ENCODE assay signal across 19 cellular contexts in genomic region chr1:52913014-52913413, GRCh38.
"Had no signal": no experiment of that assay in that cellular context is flagged by ENCODE, and none has a peak within 500 bp of the region (broad histone marks: within the 10 kb centered on the region; RNA-seq: fewer than 3 reads in every experiment).

No MANE protein-coding gene starts in this region.

- H3K4me1 ChIP-seq: left lung, parathyroid adenoma, upper lobe of right lung had no signal

- H3K4me3 ChIP-seq: esophagus muscularis mucosa, gastrocnemius medialis, heart right ventricle, left lung, lung, prostate gland, spleen, tibial nerve, upper lobe of right lung, vagina had no signal

- DNase-seq: effector memory CD8-positive, alpha-beta T cell; gastrocnemius medialis; heart right ventricle; islet precursor cell; left lung; naive B cell; spleen; stimulated activated CD4-positive, alpha-beta T cell treated with anti-CD3 and anti-CD28 coated beads, Interleukin-15, amount 100 ng/mL, for 24 hours; stimulated activated CD4-positive, alpha-beta T cell treated with anti-CD3 and anti-CD28 coated beads, Interleukin-4, amount 100 ng/mL, for 24 hours; upper lobe of right lung had no signal

- H3K27ac ChIP-seq: epithelial cell of prostate, esophagus muscularis mucosa, gastrocnemius medialis, heart right ventricle, left lung, parathyroid adenoma, prostate gland, spleen, tibial nerve, upper lobe of right lung, vagina had no signal

- H3K9me3 ChIP-seq: esophagus muscularis mucosa, gastrocnemius medialis, heart right ventricle, left lung, prostate gland, spleen, tibial nerve, upper lobe of right lung, vagina had no signal

- H3K79me2 ChIP-seq: parathyroid adenoma had no signal

- H3K9ac ChIP-seq: parathyroid adenoma had no signal

- H3K36me3 ChIP-seq: prostate gland had no signal

- H2AFZ ChIP-seq: parathyroid adenoma had no signal

- ATAC-seq: effector memory CD8-positive, alpha-beta T cell; gastrocnemius medialis; heart right ventricle; left lung; sciatic nerve; stimulated activated memory B cell treated with anti-CD40 and anti-IgM and Interleukin-4, amounts not matched to agents 10 μg/mL and 1 μg/mL and 100 μg/mL, for 72 hours; upper lobe of right lung had no signal

- H3K27me3 ChIP-seq: esophagus muscularis mucosa, gastrocnemius medialis, heart right ventricle, left lung, spleen, tibial nerve, upper lobe of right lung, vagina had no signal
